ENCODE assay signal across 2 cellular contexts in genomic region chr7:25456467-25457171, GRCh38.
TF ChIP-seq lines count a peak whose summit lies in the region.

No MANE protein-coding gene starts in this region.

TF ChIP-seq in liver, 16 proteins besides CTCF, POLR2A, EP300 and RAD21 (continued from another document):
- TF ChIP-seq REST (IDR thresholded peaks at IDR 0.05) (no peak), FOXA2 (IDR thresholded peaks at IDR 0.05) (peak; percentile 79), NR2F2 (IDR thresholded peaks at IDR 0.05) (peak; percentile 61), TAF1 (conservative IDR thresholded peaks at IDR 0.05) (no peak), SP1 (IDR thresholded peaks at IDR 0.05) (no peak)
TF ChIP-seq in liver: peak in this region for 4.

TF ChIP-seq in HepG2, 621 proteins besides CTCF, POLR2A, EP300 and RAD21 (continued from another document):
- TF ChIP-seq ZNF747 (CRISPR knock-in tag; IDR thresholded peaks at IDR 0.05; ENCODE audit: borderline replicate concordance) (no peak), RELA (CRISPR knock-in tag; IDR thresholded peaks at IDR 0.05) (no peak), THAP8 (CRISPR knock-in tag; IDR thresholded peaks at IDR 0.05; ENCODE audit: borderline replicate concordance) (no peak), PHF21A (CRISPR knock-in tag; IDR thresholded peaks at IDR 0.05) (no peak), JUN (CRISPR knock-in tag; IDR thresholded peaks at IDR 0.05) (no peak), TFE3 (CRISPR knock-in tag; IDR thresholded peaks at IDR 0.05) (no peak), SP140L (CRISPR knock-in tag; IDR thresholded peaks at IDR 0.05; ENCODE audit: borderline replicate concordance) (no peak), ZNF615 (CRISPR knock-in tag; IDR thresholded peaks at IDR 0.05; ENCODE audit: borderline replicate concordance) (no peak), MTF1 (CRISPR knock-in tag; IDR thresholded peaks at IDR 0.05) (no peak), SUZ12 (IDR thresholded peaks at IDR 0.05; ENCODE audit: low read depth, low read length) (no peak), CENPBD1 (CRISPR knock-in tag; IDR thresholded peaks at IDR 0.05; ENCODE audit: borderline replicate concordance, low read depth) (no peak), ELF3 (CRISPR knock-in tag; IDR thresholded peaks at IDR 0.05) (no peak), ZBTB7A (CRISPR knock-in tag; IDR thresholded peaks at IDR 0.05) (no peak), TRAFD1 (CRISPR knock-in tag; IDR thresholded peaks at IDR 0.05; ENCODE audit: borderline replicate concordance) (no peak), SNRNP70 (IDR thresholded peaks at IDR 0.05; ENCODE audit: low read depth, low read length) (no peak)
